ENCODE assay signal across 21 cellular contexts in genomic region chr12:108648371-108648770, GRCh38. TPM values are rescaled to one million over a fixed set of nuclear protein-coding genes. Genes with fewer than 3 reads are reported as not detected.
A peak's percentile ranks its signal among the peaks of the same experiment; 100 is the strongest.
DNase-seq lines count a peak whose midpoint lies in the region; ATAC-seq, FAIRE-seq and TF ChIP-seq lines count a peak whose summit lies in the region.
"Had no signal": no experiment of that assay in that cellular context is flagged by ENCODE, and none has a peak within 500 bp of the region (broad histone marks: within the 10 kb centered on the region; RNA-seq: fewer than 3 reads in every experiment).

No MANE protein-coding gene starts in this region.

- H3K36me3 Mint-ChIP-seq in astrocyte (ENCODE audit: low read depth, unreplicated experiment): peaks cover 33% of the 10 kb centered on the region
- H3K36me3 Mint-ChIP-seq in activated naive CD4-positive, alpha-beta T cell treated with anti-CD3 and anti-CD28 coated beads, Interleukin-2, amount 50 U/mL, for 72 hours: peaks cover 5 to 19% of the 10 kb centered on the region in 2 donors

- peak overlapping the region; percentile 82 to 87 for H3K27ac ChIP-seq in SK-N-SH (ENCODE audit: low read depth in 2 of 2, low read length in 1 of 2)
- H3K27ac ChIP-seq in astrocyte (ENCODE audit: low read depth, low read length): peak overlapping the region; percentile 89
- peak overlapping the region; percentile 8 for H3K27ac ChIP-seq in substantia nigra (ENCODE audit: low read depth, low read length, poor library complexity, severe bottlenecking)
- H3K27ac ChIP-seq: 22Rv1, KMS-11 had no signal

- peak overlapping the region; percentile 40; the same call in 1 of the 2 replicates for H3K9ac ChIP-seq in SK-N-SH
- H3K9ac ChIP-seq in astrocyte (ENCODE audit: low read length): peak overlapping the region; percentile 63
- H3K9ac ChIP-seq: KMS-11 had no signal

- H3K36me3 ChIP-seq in SK-N-SH (replicated peaks in 1 of 2; ENCODE audit: control insufficient read depth in 1 of 2, insufficient read depth in 2 of 2, low read length in 1 of 2) (peaks cover 60 to 62% of the 10 kb centered on the region in 2 experiments), astrocyte (ENCODE audit: insufficient read depth, low read length) (peaks cover 76% of the 10 kb centered on the region)

- H3K4me2 ChIP-seq in SK-N-SH (peak overlapping the region; percentile 35; the same call in 1 of the 2 replicates), astrocyte (ENCODE audit: low read length) (peak overlapping the region; percentile 65)
- H3K4me2 ChIP-seq: KMS-11 had no signal

- no peaks in the 10 kb centered on the region for H3K9me3 Mint-ChIP-seq in astrocyte (ENCODE audit: unreplicated experiment)
- H3K9me3 Mint-ChIP-seq in activated naive CD4-positive, alpha-beta T cell treated with anti-CD3 and anti-CD28 coated beads, Interleukin-2, amount 50 U/mL, for 72 hours: no peaks in the 10 kb centered on the region

- CTCF ChIA-PET in SK-N-SH (lab: Yijun Ruan, JAX): interaction anchor here (1.2 kb wide), 1 partner anchor 30 kb away, joined by 3 read pairs; no protein-coding TSS in a partner anchor

- peaks cover 59% of the 10 kb centered on the region for H3K4me1 Mint-ChIP-seq in astrocyte (ENCODE audit: low read depth, unreplicated experiment)

- H3K27me3 ChIP-seq in SK-N-SH (ENCODE audit: insufficient read depth) (no peaks in the 10 kb centered on the region), astrocyte (ENCODE audit: insufficient read depth, low read length) (no peaks in the 10 kb centered on the region)
- H3K27me3 ChIP-seq: BLaER1 treated with 17β-estradiol and CSF1 and Interleukin-3, amounts not matched to agents 10 nM and 100 nM; stomach had no signal

- H3K4me1 ChIP-seq in SK-N-SH (ENCODE audit: control insufficient read depth in 1 of 2, insufficient read depth in 2 of 2, low read depth in 1 of 2, low read length in 1 of 2): peaks cover 6 to 50% of the 10 kb centered on the region in 2 experiments; a peak in 3 of 4 replicates
- H3K4me1 ChIP-seq in astrocyte (ENCODE audit: insufficient read depth, low read length): peaks cover 46% of the 10 kb centered on the region

- ATAC-seq in SK-N-SH treated with all-trans-retinoic acid at 6 μM for 48 hours: no peak
- ATAC-seq in activated naive CD4-positive, alpha-beta T cell treated with anti-CD3 and anti-CD28 coated beads, Interleukin-2, amount 50 U/mL, for 72 hours: no peak
- ATAC-seq in HG03045 (IDR thresholded peaks at IDR 0.05; ENCODE audit: unreplicated experiment): no peak

- H3K27me3 Mint-ChIP-seq in astrocyte (ENCODE audit: low read depth, unreplicated experiment): no peaks in the 10 kb centered on the region

- no peak overlapping the region for H2AFZ ChIP-seq in SK-N-SH (ENCODE audit: low read depth)
- no peak overlapping the region for H2AFZ ChIP-seq in astrocyte (ENCODE audit: low read depth, low read length)

- TF ChIP-seq CTCF in SK-N-SH (IDR thresholded peaks at IDR 0.05): no peak
- no peak for TF ChIP-seq CTCF in astrocyte (IDR thresholded peaks at IDR 0.05; ENCODE audit: insufficient read depth, low read depth, low read length)

- no peaks in the 10 kb centered on the region for H3K9me2 ChIP-seq in SK-N-SH

- DNase-seq in SK-N-SH (no peak), astrocyte (ENCODE audit: low read depth) (no peak), myocyte (ENCODE audit: low read depth) (peak; percentile 22), substantia nigra (lab: John Stamatoyannopoulos, UW) (no peak)
- no peak for DNase-seq in stimulated activated CD4-positive, alpha-beta T cell treated with anti-CD3 and anti-CD28 coated beads, Interleukin-2, amount 100 ng/mL, for 24 hours
- no peak for DNase-seq in activated naive CD4-positive, alpha-beta T cell treated with anti-CD3 and anti-CD28 coated beads, Interleukin-2, amount 50 U/mL, for 72 hours (ENCODE audit: low spot score in 2 of 2)
- DNase-seq: activated CD4-positive, alpha-beta T cell treated with anti-CD3 and anti-CD28 coated beads, Interleukin-2, amount 50 U/mL, for 4 hours; activated naive CD4-positive, alpha-beta T cell treated with anti-CD3 and anti-CD28 coated beads, Interleukin-2, amount 50 U/mL, for 16 hours; hippocampal formation; NCI-H1092; NCI-H2081; NCI-H524; stimulated activated CD4-positive, alpha-beta T cell treated with anti-CD3 and anti-CD28 coated beads, Interleukin-15, amount 100 ng/mL, for 24 hours; stomach had no signal

- no peak for FAIRE-seq in astrocyte (lab: Jason Lieb, UNC)
- FAIRE-seq: GM12891 had no signal

- TF ChIP-seq RAD21 in SK-N-SH (IDR thresholded peaks at IDR 0.05; ENCODE audit: low read length): no peak

- 89% methylated on average over 9 of the region's 9 CpGs for WGBS in SK-N-SH (ENCODE audit: low lambda C conversion rate)

- H4K20me1 ChIP-seq in SK-N-SH (ENCODE audit: insufficient read depth) (no peaks in the 10 kb centered on the region; the same call in 1 of the 2 replicates), astrocyte (ENCODE audit: insufficient read depth, low read length) (peaks cover 28% of the 10 kb centered on the region)

- H3K4me3 ChIP-seq in SK-N-SH (ENCODE audit: low read depth in 2 of 2, low read length in 1 of 2) (no peak overlapping the region), astrocyte (ENCODE audit: insufficient read depth, low read depth, low read length) (no peak overlapping the region)
- H3K4me3 ChIP-seq: BLaER1 treated with 17β-estradiol and CSF1 and Interleukin-3, amounts not matched to agents 10 nM and 100 nM; stomach had no signal

- peak overlapping the region; percentile 37 for H3K4me3 Mint-ChIP-seq in astrocyte (ENCODE audit: unreplicated experiment)

- H3K79me2 ChIP-seq in SK-N-SH (ENCODE audit: insufficient read depth) (peaks cover 57% of the 10 kb centered on the region; the same call in 1 of the 2 replicates), astrocyte (ENCODE audit: insufficient read depth, low read length) (peaks cover 50% of the 10 kb centered on the region)

- no peak for TF ChIP-seq EP300 in SK-N-SH (IDR thresholded peaks at IDR 0.05; ENCODE audit: borderline replicate concordance in 1 of 2, low read depth in 1 of 2, low read length in 1 of 2)

- peak overlapping the region; percentile 12 for H3K27ac Mint-ChIP-seq in astrocyte (ENCODE audit: unreplicated experiment)
- peak overlapping the region in 1 of 2 donors; percentile 20 for H3K27ac Mint-ChIP-seq in activated naive CD4-positive, alpha-beta T cell treated with anti-CD3 and anti-CD28 coated beads, Interleukin-2, amount 50 U/mL, for 72 hours

- peaks cover 71% of the 10 kb centered on the region for H3F3A ChIP-seq in SK-N-SH (replicated peaks; ENCODE audit: insufficient read depth)

- POLR2A ChIA-PET in SK-N-SH (lab: Yijun Ruan, JAX): no interaction called here

- no peaks in the 10 kb centered on the region for H3K9me3 ChIP-seq in SK-N-SH
- no peaks in the 10 kb centered on the region for H3K9me3 ChIP-seq in astrocyte (ENCODE audit: insufficient read depth, low read depth, low read length)
- H3K9me3 ChIP-seq: BLaER1 treated with 17β-estradiol and CSF1 and Interleukin-3, amounts not matched to agents 10 nM and 100 nM; stomach had no signal

TF ChIP-seq in SK-N-SH, 30 proteins besides CTCF, POLR2A, EP300 and RAD21 (continues in another document):
- no peak for TF ChIP-seq RCOR1 (IDR thresholded peaks at IDR 0.05; ENCODE audit: low read length)

TF ChIP-seq in SK-N-SH treated with all-trans-retinoic acid at 6 μM for 48 hours, 23 proteins besides CTCF, POLR2A, EP300 and RAD21 (continues in another document):
- TF ChIP-seq RARB (CRISPR knock-in tag; IDR thresholded peaks at IDR 0.05) (no peak), CSRNP3 (CRISPR knock-in tag; IDR thresholded peaks at IDR 0.05) (no peak), PPARA (CRISPR knock-in tag; IDR thresholded peaks at IDR 0.05; ENCODE audit: borderline replicate concordance) (no peak), ARNTL (CRISPR knock-in tag; IDR thresholded peaks at IDR 0.05; ENCODE audit: borderline replicate concordance, low read depth) (no peak), CREB5 (CRISPR knock-in tag; IDR thresholded peaks at IDR 0.05; ENCODE audit: low read depth) (no peak), OSR1 (CRISPR knock-in tag; IDR thresholded peaks at IDR 0.05) (no peak), ZFP30 (CRISPR knock-in tag; IDR thresholded peaks at IDR 0.05) (no peak), ZNF565 (CRISPR knock-in tag; conservative IDR thresholded peaks at IDR 0.05; ENCODE audit: low read depth) (no peak)

RNA-seq across cellular contexts. Expression of gene SELPLG, which starts 14.7 kb away (rescaled TPM):
- 2.8 and 3.2 TPM in 2 replicates for polyA plus RNA-seq in SK-N-SH (2012; rRNA removed)
- 1.3 and 2.1 TPM in 2 replicates for polyA plus RNA-seq in SK-N-SH (2012; cell fraction: cytosol; rRNA removed)
- polyA plus RNA-seq in SK-N-SH (2012; cell fraction: nucleus; rRNA removed): 5.8 and 6.0 TPM in 2 replicates
- total RNA-seq in astrocyte (4.9 and 5.8 TPM in 2 replicates), myocyte (2.4 and 2.9 TPM in 2 replicates)
- polyA plus RNA-seq in myocyte (2012): 5.1 TPM
- 10 to 100 TPM; 30.0 to 35.9 TPM for total RNA-seq in activated naive CD4-positive, alpha-beta T cell treated with anti-CD3 and anti-CD28 coated beads, Interleukin-2, amount 50 U/mL, for 72 hours

RNA-seq across cellular contexts. Expression of gene TMEM119, which starts 50.5 kb away (rescaled TPM):
- polyA plus RNA-seq in SK-N-SH (2012; rRNA removed): 25.7 and 28.2 TPM in 2 replicates
- polyA plus RNA-seq in SK-N-SH (2012; cell fraction: cytosol; rRNA removed): 19.1 and 26.9 TPM in 2 replicates
- 9.4 and 11.8 TPM in 2 replicates for polyA plus RNA-seq in SK-N-SH (2012; cell fraction: nucleus; rRNA removed)
- total RNA-seq in astrocyte (0.91 and 1.8 TPM in 2 replicates), myocyte (34.4 and 55.5 TPM in 2 replicates)
- polyA plus RNA-seq in myocyte (2012): 50.8 TPM
- total RNA-seq in activated naive CD4-positive, alpha-beta T cell treated with anti-CD3 and anti-CD28 coated beads, Interleukin-2, amount 50 U/mL, for 72 hours: under 1 TPM in 1 of 2 donors, not detected in 1; 0.09 TPM
- total RNA-seq: kidney epithelial cell had no signal

Comparison
In these comparisons a context has a peak if more than half of its experiments do, and no peak if none do; other contexts are left out.
1. H3K27ac ChIP-seq: peak in every context shown above with its lines; median percentile 89 in astrocyte; 84 in SK-N-SH; 8 in substantia nigra.
2. RNA of gene TMEM119, which starts 50.5 kb away (total RNA-seq): 34.4 to 55.5 TPM in myocyte; 0.91 to 1.8 TPM in astrocyte and 0.09 TPM in activated naive CD4-positive, alpha-beta T cell treated with anti-CD3 and anti-CD28 coated beads, Interleukin-2, amount 50 U/mL, for 72 hours; every median in the first group is over 10 times any median in the second.